ENCODE assay signal across 23 cellular contexts in genomic region chr3:57091471-57091870, GRCh38. TPM values are rescaled to one million over a fixed set of nuclear protein-coding genes. Genes with fewer than 3 reads are reported as not detected.
DNase-seq lines count a peak whose midpoint lies in the region; ATAC-seq and TF ChIP-seq lines count a peak whose summit lies in the region.
"Had no signal": no experiment of that assay in that cellular context is flagged by ENCODE, and none has a peak within 500 bp of the region (broad histone marks: within the 10 kb centered on the region; RNA-seq: fewer than 3 reads in every experiment).

No MANE protein-coding gene starts in this region.

- no peaks in the 10 kb centered on the region for H3K9me3 Mint-ChIP-seq in nephron
- no peaks in the 10 kb centered on the region for H3K9me3 Mint-ChIP-seq in activated CD4-positive, alpha-beta memory T cell treated with anti-CD3 and anti-CD28 coated beads for 36 hours

- intact Hi-C loops in activated CD4-positive, alpha-beta memory T cell treated with anti-CD3 and anti-CD28 coated beads for 36 hours (cut with micrococcal nuclease): no loop called here

- H3K4me3 Mint-ChIP-seq in nephron: peak overlapping the region in 2 of 3 experiments; percentile 11 to 47
- H3K4me3 Mint-ChIP-seq in activated CD4-positive, alpha-beta memory T cell treated with anti-CD3 and anti-CD28 coated beads for 36 hours: no peak overlapping the region
- H3K4me3 Mint-ChIP-seq: activated CD8-positive, alpha-beta memory T cell treated with anti-CD3 and anti-CD28 coated beads, Interleukin-2, amount 10 ng/mL, durations not matched to agents 7 days and 5 days; T-helper 17 cell had no signal

- H3K4me1 Mint-ChIP-seq in nephron: peaks cover 78% of the 10 kb centered on the region
- H3K4me1 Mint-ChIP-seq in activated CD4-positive, alpha-beta memory T cell treated with anti-CD3 and anti-CD28 coated beads for 36 hours (ENCODE audit: low read depth): no peaks in the 10 kb centered on the region
- H3K4me1 Mint-ChIP-seq: activated CD8-positive, alpha-beta memory T cell treated with anti-CD3 and anti-CD28 coated beads, Interleukin-2, amount 10 ng/mL, durations not matched to agents 7 days and 5 days had no signal

- no peak for ATAC-seq in HG03342 (IDR thresholded peaks at IDR 0.05; ENCODE audit: unreplicated experiment)
- no peak for ATAC-seq in HG03378 (IDR thresholded peaks at IDR 0.05; ENCODE audit: unreplicated experiment)
- ATAC-seq: activated CD8-positive, alpha-beta memory T cell treated with anti-CD3 and anti-CD28 coated beads, Interleukin-2, amount 10 ng/mL, durations not matched to agents 7 days and 5 days; GM12878; stimulated activated naive CD8-positive, alpha-beta T cell treated with anti-CD3 and anti-CD28 coated beads, Interleukin-15, Interleukin-2, amounts not matched to agents 100 U/mL and 50 U/mL, for 24 hours; T-helper 17 cell had no signal

- no peaks in the 10 kb centered on the region for H3K27me3 Mint-ChIP-seq in nephron (ENCODE audit: low read depth)
- H3K27me3 Mint-ChIP-seq in activated CD4-positive, alpha-beta memory T cell treated with anti-CD3 and anti-CD28 coated beads for 36 hours: peaks cover 3% of the 10 kb centered on the region

- H3K27me3 ChIP-seq in AG04450 (ENCODE audit: control insufficient read depth, insufficient read depth, low read length): no peaks in the 10 kb centered on the region

- H3K36me3 Mint-ChIP-seq in nephron (ENCODE audit: low read depth): peaks cover 49% of the 10 kb centered on the region
- no peaks in the 10 kb centered on the region for H3K36me3 Mint-ChIP-seq in activated CD4-positive, alpha-beta memory T cell treated with anti-CD3 and anti-CD28 coated beads for 36 hours
- H3K36me3 Mint-ChIP-seq: activated CD8-positive, alpha-beta memory T cell treated with anti-CD3 and anti-CD28 coated beads, Interleukin-2, amount 10 ng/mL, durations not matched to agents 7 days and 5 days had no signal

- DNase-seq in AG04450 (ENCODE audit: low read depth, low spot score) (peak; percentile 68), fibroblast of mammary gland (ENCODE audit: low read depth) (peak; percentile 64), NCI-H524 treated with DMSO at 0.1 percent for 48 hours (lab: John Stamatoyannopoulos, UW) (no peak)
- no peak for DNase-seq in activated CD4-positive, alpha-beta memory T cell treated with anti-CD3 and anti-CD28 coated beads for 36 hours
- DNase-seq: activated CD8-positive, alpha-beta memory T cell treated with anti-CD3 and anti-CD28 coated beads, Interleukin-2, amount 10 ng/mL, durations not matched to agents 7 days and 5 days; activated effector memory CD4-positive, alpha-beta T cell treated with anti-CD3 and anti-CD28 coated beads, Interleukin-2, amount 50 U/mL, for 16 hours; amygdala; cortex of kidney; erythroblast; hippocampal formation; NCI-H1092 treated with DMSO at 0.1 percent for 48 hours; SHP77 treated with DMSO at 0.1 percent for 48 hours; stimulated activated CD4-positive, alpha-beta T cell treated with anti-CD3 and anti-CD28 coated beads, Interleukin-15, amount 100 ng/mL, for 24 hours; stimulated activated naive CD8-positive, alpha-beta T cell treated with anti-CD3 and anti-CD28 coated beads, Interleukin-15, Interleukin-2, amounts not matched to agents 100 U/mL and 50 U/mL, for 24 hours; T-helper 17 cell had no signal

- peak overlapping the region; percentile 58 for H3K27ac ChIP-seq in AG04450 (ENCODE audit: low read depth, low read length)
- peak overlapping the region; percentile 58 for H3K27ac ChIP-seq in VCaP
- H3K27ac ChIP-seq: HL-60 had no signal

- H3K9me3 ChIP-seq in AG04450 (ENCODE audit: control insufficient read depth, insufficient read depth, low read length): no peaks in the 10 kb centered on the region

- H3K4me3 ChIP-seq in AG04450 (ENCODE audit: low read depth, low read length) (no peak overlapping the region), fibroblast of mammary gland (ENCODE audit: control insufficient read depth, low read depth, low read length) (no peak overlapping the region)
- H3K4me3 ChIP-seq: GM12878 had no signal

- CTCF ChIA-PET in AG04450 (lab: Charles Lee): interaction anchor here (0.7 to 2.0 kb wide), 4 partner anchors 8 to 96 kb away, joined by 3 to 9 read pairs (median 4); no protein-coding TSS in a partner anchor
- CTCF ChIA-PET in activated CD4-positive, alpha-beta memory T cell treated with anti-CD3 and anti-CD28 coated beads for 36 hours (lab: Charles Lee): interaction anchor here (0.9 to 1.1 kb wide), 2 partner anchors 10 to 14 kb away, joined by 3 read pairs; no protein-coding TSS in a partner anchor

- peak overlapping the region; percentile 97 to 99 (median 97) for H3K27ac Mint-ChIP-seq in nephron
- no peak overlapping the region for H3K27ac Mint-ChIP-seq in activated CD4-positive, alpha-beta memory T cell treated with anti-CD3 and anti-CD28 coated beads for 36 hours
- H3K27ac Mint-ChIP-seq: activated CD8-positive, alpha-beta memory T cell treated with anti-CD3 and anti-CD28 coated beads, Interleukin-2, amount 10 ng/mL, durations not matched to agents 7 days and 5 days; T-helper 17 cell had no signal

- TF ChIP-seq CTCF in AG04450 (IDR thresholded peaks at IDR 0.05; ENCODE audit: low read depth, low read length): peak; percentile 22; the same call in 1 of the 2 replicates
- TF ChIP-seq CTCF in VCaP (conservative IDR thresholded peaks at IDR 0.05): no peak
- no peak for TF ChIP-seq CTCF in fibroblast of mammary gland (conservative IDR thresholded peaks at IDR 0.05; ENCODE audit: control insufficient read depth, insufficient read depth, low read depth, low read length)
- TF ChIP-seq CTCF in nephron (IDR thresholded peaks at IDR 0.05; ENCODE audit: unreplicated experiment in 3 of 3): no peak

- POLR2A ChIA-PET in AG04450 (lab: Yijun Ruan, JAX): interaction anchor here (0.7 kb wide), 1 partner anchor 35 kb away, joined by 3 read pairs; no protein-coding TSS in a partner anchor
- POLR2A ChIA-PET in activated CD4-positive, alpha-beta memory T cell treated with anti-CD3 and anti-CD28 coated beads for 36 hours (lab: Charles Lee): no interaction called here

RNA-seq across cellular contexts. Expression of gene SPATA12, which starts 31.0 kb away (rescaled TPM):
- polyA plus RNA-seq in AG04450 (2011; rRNA removed): not detected in 2 replicates
- not detected in 2 replicates for polyA minus RNA-seq in AG04450 (2011; rRNA and poly(A)+ RNA removed)
- total RNA-seq in activated CD4-positive, alpha-beta memory T cell treated with anti-CD3 and anti-CD28 coated beads for 36 hours: not detected
- total RNA-seq: activated CD8-positive, alpha-beta memory T cell treated with anti-CD3 and anti-CD28 coated beads, Interleukin-2, amount 10 ng/mL, durations not matched to agents 7 days and 5 days; G401; posterior vena cava; T-helper 17 cell had no signal

Comparison
In these comparisons a context has a peak if more than half of its experiments do, and no peak if none do; other contexts are left out.
1. DNase-seq: peak in AG04450 (single experiment) and fibroblast of mammary gland (single experiment); none in NCI-H524 treated with DMSO at 0.1 percent for 48 hours (single experiment) and activated CD4-positive, alpha-beta memory T cell treated with anti-CD3 and anti-CD28 coated beads for 36 hours (single experiment).